ENCODE assay signal across 8 cellular contexts in the genomic region with DNA sequence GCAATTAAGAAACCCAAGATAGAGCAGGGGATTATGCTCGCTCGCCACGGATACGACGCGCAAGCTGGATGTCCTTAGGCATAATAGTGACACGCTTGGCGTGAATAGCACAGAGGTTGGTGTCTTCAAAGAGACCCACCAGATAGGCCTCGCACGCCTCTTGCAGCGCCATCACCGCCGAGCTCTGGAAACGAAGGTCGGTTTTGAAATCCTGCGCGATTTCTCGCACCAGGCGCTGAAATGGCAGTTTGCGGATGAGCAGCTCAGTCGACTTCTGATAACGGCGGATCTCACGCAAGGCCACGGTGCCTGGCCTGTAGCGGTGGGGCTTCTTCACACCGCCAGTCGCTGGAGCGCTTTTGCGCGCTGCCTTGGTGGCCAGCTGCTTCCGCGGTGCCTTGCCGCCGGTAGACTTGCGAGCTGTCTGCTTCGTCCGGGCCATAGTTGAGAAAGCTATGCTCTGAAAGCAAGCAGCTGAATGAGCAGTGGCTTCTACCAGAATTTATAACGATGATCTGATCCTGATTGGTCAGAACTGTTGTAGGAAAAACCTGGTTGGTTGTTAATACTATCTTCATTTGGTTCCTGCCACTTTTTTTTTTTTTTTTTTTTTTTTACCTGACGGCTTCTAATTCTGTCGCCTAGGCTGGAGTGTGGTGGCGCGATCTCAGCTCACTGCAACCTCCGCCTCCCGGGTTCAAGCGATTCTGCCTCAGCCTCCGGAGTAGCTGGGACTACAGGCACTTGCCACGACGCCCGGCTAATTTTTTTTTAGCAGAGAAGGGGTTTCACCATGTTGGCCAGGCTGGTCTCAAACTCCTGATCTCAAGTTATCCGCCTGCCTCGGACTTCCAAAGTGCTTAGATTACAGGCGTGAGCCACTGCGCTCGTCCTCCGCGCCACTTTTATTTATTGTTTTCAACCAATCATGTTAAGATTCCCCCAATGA. TPM values are rescaled to one million over a fixed set of nuclear protein-coding genes. Genes with fewer than 3 reads are reported as not detected.
DNase-seq lines count a peak whose midpoint lies in the region; ATAC-seq and TF ChIP-seq lines count a peak whose summit lies in the region.

No MANE protein-coding gene starts in this region.

- H3K36me3 ChIP-seq in adrenal gland (replicated peaks in 1 of 2) = no peaks in the 10 kb centered on the region
- H3K36me3 ChIP-seq in hepatocyte (replicated peaks; ENCODE audit: insufficient read depth, low read depth) = no peaks in the 10 kb centered on the region
- no peaks in the 10 kb centered on the region; the same call in 1 of the 2 replicates for H3K36me3 ChIP-seq in HAP-1 (replicated peaks)

- TF ChIP-seq CTCF in adrenal gland (IDR thresholded peaks at IDR 0.05) (no peak), hepatocyte (IDR thresholded peaks at IDR 0.05; ENCODE audit: poor library complexity) (peak; percentile 5)

- H3K27me3 ChIP-seq in adrenal gland (no peaks in the 10 kb centered on the region), hepatocyte (no peaks in the 10 kb centered on the region), HAP-1 (ENCODE audit: low read depth) (no peaks in the 10 kb centered on the region)

- H3K27ac ChIP-seq in adrenal gland (peak overlapping the region in 1 of 5 donors; percentile 21), hepatocyte (peak overlapping the region; percentile 90), skin epidermis (peak overlapping the region in 8 of 21 experiments; percentile 24 to 81 (median 38))

- peak overlapping the region; percentile 85 for H3K4me2 ChIP-seq in hepatocyte

- TF ChIP-seq POLR2A in adrenal gland (IDR thresholded peaks at IDR 0.05) = peak; percentile 61 to 69

- H3K9me3 ChIP-seq in adrenal gland (replicated peaks in 1 of 3) (no peaks in the 10 kb centered on the region), hepatocyte (ENCODE audit: low read depth) (no peaks in the 10 kb centered on the region), HAP-1 (no peaks in the 10 kb centered on the region)

- H3K9me2 ChIP-seq in hepatocyte (replicated peaks; ENCODE audit: insufficient read depth) = no peaks in the 10 kb centered on the region

- H2AFZ ChIP-seq in hepatocyte = peak overlapping the region; percentile 38

- peak; percentile 42 for ATAC-seq in GM21360 (IDR thresholded peaks at IDR 0.05; ENCODE audit: unreplicated experiment)
- ATAC-seq in HG03575 (IDR thresholded peaks at IDR 0.05; ENCODE audit: extremely low read depth, insufficient number of reproducible peaks, low FRiP score, unreplicated experiment) = peak; percentile 36

- no peaks in the 10 kb centered on the region for H4K20me1 ChIP-seq in hepatocyte (ENCODE audit: insufficient read depth, poor library complexity, severe bottlenecking)

- in situ Hi-C loops in HAP-1 (cut with MboI; ENCODE audit: low sequenced_read_pairs) = loop anchor here (5.0 kb wide), 2 partner anchors 53 to 733 kb away; a partner anchor contains a TSS

- DNase-seq in D341Med (ENCODE audit: low spot score) = peak; percentile 71
- DNase-seq in SKM-1 treated with dmso at 0.1 percent for 144 hours (lab: John Stamatoyannopoulos, UW; ENCODE audit: unreplicated experiment) = peak; percentile 92
- DNase-seq in adrenal gland = peak in 6 of 7 donors; percentile 43 to 74 (median 55)
- peak; percentile 86 for DNase-seq in hepatocyte (ENCODE audit: low spot score)
- no peak for DNase-seq in HAP-1 (ENCODE audit: low spot score in 2 of 2)

- intact Hi-C loops in adrenal gland (cut with DNase I) = loop anchor here (10.0 kb wide), 2 partner anchors 376 to 706 kb away; no protein-coding TSS in a partner anchor

- peaks cover 8% of the 10 kb centered on the region for H3K79me2 ChIP-seq in hepatocyte

- H3K4me1 ChIP-seq in adrenal gland (replicated peaks in 1 of 2) = peaks cover 7 to 9% of the 10 kb centered on the region in 2 donors
- peaks cover 23% of the 10 kb centered on the region for H3K4me1 ChIP-seq in hepatocyte (ENCODE audit: insufficient read depth)
- peaks cover 9% of the 10 kb centered on the region; the same call in 1 of the 2 replicates for H3K4me1 ChIP-seq in HAP-1

- H3K4me3 ChIP-seq in adrenal gland (peak overlapping the region in 2 of 4 donors; percentile 13 to 32), hepatocyte (peak overlapping the region; percentile 34), skin epidermis (peak overlapping the region; percentile 29 to 39 (median 32)), HAP-1 (no peak overlapping the region)

- WGBS in adrenal gland, 4 donors = 4 to 12% (median 9%) methylated on average over 42 to 57 of the region's 57 CpGs
- under 1% methylated on average over 57 of the region's 57 CpGs for WGBS in hepatocyte (ENCODE audit: low lambda C conversion rate, missing lambda C conversion rate)

RNA-seq across cellular contexts. Expression of a gene that starts 21.6 kb away (rescaled TPM):
- not detected for total RNA-seq in adrenal gland
- not detected for polyA plus RNA-seq in adrenal gland
- not detected in 2 replicates for total RNA-seq in hepatocyte
- polyA plus RNA-seq in hepatocyte = not detected in 2 replicates

Comparison
In these comparisons a context has a peak if more than half of its experiments do, and no peak if none do; other contexts are left out.
1. DNase-seq: peak in D341Med (single experiment), SKM-1 treated with dmso at 0.1 percent for 144 hours (single experiment), adrenal gland (6 of 7) and hepatocyte (single experiment); none in HAP-1 (0 of 2).